21 cellular contexts compared by ENCODE assay signal in the genomic region with DNA sequence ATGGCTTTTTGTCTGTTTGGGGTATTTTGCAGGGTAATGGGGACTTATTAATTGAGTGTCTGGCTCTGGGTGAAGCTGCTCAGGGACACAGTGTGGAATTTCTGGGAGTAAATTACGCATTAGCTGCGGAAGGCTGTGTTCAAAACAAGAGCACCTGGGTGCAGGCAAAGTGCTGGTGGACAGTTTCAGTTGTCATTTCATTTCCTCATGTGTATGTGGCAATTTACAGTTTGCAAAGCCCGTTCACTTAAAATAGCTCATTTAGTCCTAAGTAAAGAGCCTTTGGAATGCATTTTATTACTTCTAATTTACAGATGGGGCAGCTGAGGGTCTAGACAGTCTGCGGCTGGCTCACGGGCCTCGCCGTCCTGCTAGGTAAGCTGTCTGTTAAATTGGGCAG.
"Had no signal": no experiment of that assay in that cellular context is flagged by ENCODE, and none has a peak within 500 bp of the region (broad histone marks: within the 10 kb centered on the region; RNA-seq: fewer than 3 reads in every experiment).

No MANE protein-coding gene starts in this region.

- H3K9me3 ChIP-seq: mucosa of descending colon, prostate gland, right atrium auricular region, transverse colon had no signal

- H3K9ac ChIP-seq: neural progenitor cell had no signal

- H2AFZ ChIP-seq: neural progenitor cell had no signal

- H3K4me2 ChIP-seq: neural progenitor cell had no signal

- H3K27ac ChIP-seq: cardiac muscle cell, dorsolateral prefrontal cortex, epithelial cell of prostate, neural progenitor cell, prostate gland, right atrium auricular region, transverse colon had no signal

- H3K36me3 ChIP-seq: cardiac muscle cell, neural progenitor cell, prostate gland, right atrium auricular region, transverse colon had no signal

- ATAC-seq: activated CD8-positive, alpha-beta T cell treated with anti-CD3 and anti-CD28 coated beads, Interleukin-2, amount 10 ng/mL, durations not matched to agents 7 days and 5 days; left ventricle myocardium superior; mucosa of descending colon; stimulated activated naive CD8-positive, alpha-beta T cell treated with anti-CD3 and anti-CD28 coated beads, Interleukin-15, Interleukin-2, amounts not matched to agents 100 U/mL and 50 U/mL, for 24 hours had no signal

- H3K4me3 ChIP-seq: cardiac muscle cell, dorsolateral prefrontal cortex, mucosa of descending colon, neural progenitor cell, prostate gland, right atrium auricular region, transverse colon had no signal

- H3K27me3 ChIP-seq: cardiac muscle cell, neural progenitor cell, right atrium auricular region had no signal

- H3K4me1 ChIP-seq: prostate gland, right atrium auricular region, transverse colon had no signal

- DNase-seq: activated CD4-positive, alpha-beta T cell treated with anti-CD3 and anti-CD28 coated beads, Interleukin-2, amount 10 ng/mL, durations not matched to agents 7 days and 5 days; activated CD8-positive, alpha-beta T cell treated with anti-CD3 and anti-CD28 coated beads, Interleukin-2, amount 10 ng/mL, durations not matched to agents 7 days and 5 days; activated naive CD4-positive, alpha-beta T cell treated with Interleukin-2 at 50 U/mL for 16 hours; activated naive CD8-positive, alpha-beta T cell treated with anti-CD3 and anti-CD28 coated beads, Interleukin-2, amount 10 ng/mL, durations not matched to agents 7 days and 5 days; activated T-cell treated with anti-CD3 and anti-CD28 coated beads, Interleukin-2, amount 50 U/mL, for 24 hours; amygdala; dorsolateral prefrontal cortex; foreskin fibroblast; glutamatergic neuron; left ventricle myocardium superior; mucosa of descending colon; naive B cell; stimulated activated naive CD8-positive, alpha-beta T cell treated with anti-CD3 and anti-CD28 coated beads, Interleukin-15, Interleukin-2, amounts not matched to agents 100 U/mL and 50 U/mL, for 24 hours; substantia nigra; T-helper 9 cell; transverse colon had no signal
